8 cellular contexts compared by ENCODE assay signal in genomic region chr17:57255776-57256681, GRCh38. TPM values are rescaled to one million over a fixed set of nuclear protein-coding genes. Genes with fewer than 3 reads are reported as not detected.
DNase-seq lines count a peak whose midpoint lies in the region; ATAC-seq and TF ChIP-seq lines count a peak whose summit lies in the region.

Gene MSI2 (plus strand): TSS chr17:57256523. CDS start chr17:57256743, 220 bp downstream.

- ATAC-seq in GM18505 (IDR thresholded peaks at IDR 0.05; ENCODE audit: unreplicated experiment): peak; percentile 62
- peak; percentile 58 for ATAC-seq in HG02970 (IDR thresholded peaks at IDR 0.05; ENCODE audit: low FRiP score, unreplicated experiment)
- no peak for ATAC-seq in GM18519 (IDR thresholded peaks at IDR 0.05; ENCODE audit: low FRiP score, unreplicated experiment)

- H3K9me3 ChIP-seq in breast epithelium (no peaks in the 10 kb centered on the region), iPS-20b (ENCODE audit: insufficient read depth, low read depth, low read length) (peaks cover 4% of the 10 kb centered on the region; the same call in 1 of the 2 replicates), skeletal muscle tissue (ENCODE audit: control insufficient read depth in 3 of 3, low read length in 3 of 3) (peaks cover 0 to 3% (median 0%) of the 10 kb centered on the region in 3 donors)

- H3K36me3 ChIP-seq in breast epithelium (no peaks in the 10 kb centered on the region), iPS-20b (ENCODE audit: insufficient read depth, low read depth, low read length) (peaks cover 9% of the 10 kb centered on the region), skeletal muscle tissue (ENCODE audit: control insufficient read depth in 3 of 3, insufficient read depth in 3 of 3, low read length in 3 of 3) (no peaks in the 10 kb centered on the region)

- H3K4me1 ChIP-seq in breast epithelium (peaks cover 4 to 5% of the 10 kb centered on the region in 2 donors), iPS-20b (ENCODE audit: insufficient read depth, low read length) (peaks cover 27% of the 10 kb centered on the region), skeletal muscle tissue (ENCODE audit: control insufficient read depth in 3 of 3, insufficient read depth in 3 of 3, low read length in 3 of 3) (peaks cover 19 to 34% (median 21%) of the 10 kb centered on the region in 3 donors)

- H3K27ac ChIP-seq in breast epithelium (peak within 1 kb of the TSS; percentile 98 to 99), iPS-20b (ENCODE audit: low read length) (no peak within 1 kb of the TSS), skeletal muscle tissue (ENCODE audit: low read depth, low read length) (peak within 1 kb of the TSS; percentile 96)

- DNase-seq in NCI-H2107 treated with DMSO at 0.1 percent for 48 hours (lab: John Stamatoyannopoulos, UW; ENCODE audit: unreplicated experiment) (peak; percentile 43), breast epithelium (ENCODE audit: low spot score in 2 of 2) (peak; percentile 87 to 93)

- H3K4me3 ChIP-seq in WI38 (ENCODE audit: low read depth, low read length) (peak within 1 kb of the TSS; percentile 75), breast epithelium (peak within 1 kb of the TSS; percentile 87 to 95 (median 92)), iPS-20b (ENCODE audit: low read length) (peak within 1 kb of the TSS; percentile 85), skeletal muscle tissue (ENCODE audit: low read length in 3 of 3) (peak within 1 kb of the TSS; percentile 76 to 87 (median 83))

- TF ChIP-seq POLR2A in GM18505 (IDR thresholded peaks at IDR 0.05; ENCODE audit: borderline replicate concordance, extremely low read depth, insufficient read depth, insufficient read length) (no peak), breast epithelium (IDR thresholded peaks at IDR 0.05) (no peak)

- intact Hi-C loops in breast epithelium (cut with DNase I; ENCODE audit: low total_unique reads): loop anchor here (5.0 kb wide), 1 partner anchor 1046 kb away; no protein-coding TSS in a partner anchor

- H3K27me3 ChIP-seq in breast epithelium: no peaks in the 10 kb centered on the region
- peaks cover 16% of the 10 kb centered on the region for H3K27me3 ChIP-seq in iPS-20b (ENCODE audit: insufficient read depth, low read length)
- no peaks in the 10 kb centered on the region for H3K27me3 ChIP-seq in skeletal muscle tissue (ENCODE audit: control insufficient read depth in 3 of 3, insufficient read depth in 3 of 3, low read length in 3 of 3)

- peak within 1 kb of the TSS; percentile 80 for H3K9ac ChIP-seq in iPS-20b (ENCODE audit: low read depth, low read length)
- H3K9ac ChIP-seq in skeletal muscle tissue (ENCODE audit: low read depth in 1 of 3, low read length in 3 of 3): peak within 1 kb of the TSS; percentile 81 to 93 (median 87)

- TF ChIP-seq CTCF in WI38 (IDR thresholded peaks at IDR 0.05; ENCODE audit: low read depth, low read length) (no peak), breast epithelium (IDR thresholded peaks at IDR 0.05) (no peak)

RNA-seq across cellular contexts. Expression of gene MSI2, which starts in this region (rescaled TPM):
- 10 to 100 TPM; 13.4 to 89.1 (median 71.1) TPM for total RNA-seq in breast epithelium
- 20.4 TPM for total RNA-seq in skeletal muscle tissue
